1 cellular context compared by ENCODE assay signal in the genomic region with DNA sequence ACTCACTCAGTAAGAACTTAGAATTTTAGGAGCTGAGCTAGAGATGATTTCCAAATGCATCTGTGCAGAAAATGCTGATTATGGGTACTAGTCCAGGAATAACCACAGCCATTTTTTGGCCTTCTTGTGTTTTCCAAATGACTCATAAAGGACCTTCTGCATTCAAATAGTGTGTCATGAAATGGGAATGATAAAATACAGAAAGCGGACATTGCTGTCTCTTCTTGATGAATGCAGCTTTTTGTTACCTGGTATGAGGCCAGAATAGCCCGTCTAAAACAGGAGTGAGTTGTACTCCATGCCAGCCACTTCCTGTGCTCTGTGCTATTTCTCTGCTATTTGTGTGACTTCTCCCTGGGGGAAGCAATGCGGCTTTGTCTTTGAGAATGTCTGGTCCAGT.
A peak's percentile ranks its signal among the peaks of the same experiment; 100 is the strongest.
TF ChIP-seq lines count a peak whose summit lies in the region.

No MANE protein-coding gene starts in this region.

TF ChIP-seq in SK-N-SH treated with all-trans-retinoic acid at 6 μM for 48 hours, 23 proteins besides CTCF, POLR2A, EP300 and RAD21 (continued from another document):
- TF ChIP-seq POU6F1 (CRISPR knock-in tag; IDR thresholded peaks at IDR 0.05; ENCODE audit: borderline replicate concordance, low read depth) (no peak), ZNF565 (CRISPR knock-in tag; conservative IDR thresholded peaks at IDR 0.05; ENCODE audit: low read depth) (no peak), ZFP30 (CRISPR knock-in tag; IDR thresholded peaks at IDR 0.05) (no peak), RARB (CRISPR knock-in tag; IDR thresholded peaks at IDR 0.05) (peak; percentile 83; the same call in 1 of the 2 replicates), ARNTL (CRISPR knock-in tag; IDR thresholded peaks at IDR 0.05; ENCODE audit: borderline replicate concordance, low read depth) (no peak), SNAI2 (CRISPR knock-in tag; IDR thresholded peaks at IDR 0.05) (no peak)
- TF ChIP-seq, protein P1, sequence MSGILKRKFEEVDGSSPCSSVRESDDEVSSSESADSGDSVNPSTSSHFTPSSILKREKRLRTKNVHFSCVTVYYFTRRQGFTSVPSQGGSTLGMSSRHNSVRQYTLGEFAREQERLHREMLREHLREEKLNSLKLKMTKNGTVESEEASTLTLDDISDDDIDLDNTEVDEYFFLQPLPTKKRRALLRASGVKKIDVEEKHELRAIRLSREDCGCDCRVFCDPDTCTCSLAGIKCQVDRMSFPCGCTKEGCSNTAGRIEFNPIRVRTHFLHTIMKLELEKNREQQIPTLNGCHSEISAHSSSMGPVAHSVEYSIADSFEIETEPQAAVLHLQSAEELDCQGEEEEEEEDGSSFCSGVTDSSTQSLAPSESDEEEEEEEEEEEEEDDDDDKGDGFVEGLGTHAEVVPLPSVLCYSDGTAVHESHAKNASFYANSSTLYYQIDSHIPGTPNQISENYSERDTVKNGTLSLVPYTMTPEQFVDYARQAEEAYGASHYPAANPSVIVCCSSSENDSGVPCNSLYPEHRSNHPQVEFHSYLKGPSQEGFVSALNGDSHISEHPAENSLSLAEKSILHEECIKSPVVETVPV (CRISPR knock-in tag; IDR thresholded peaks at IDR 0.05): no peak
